8 cellular contexts compared by ENCODE assay signal in the genomic region with DNA sequence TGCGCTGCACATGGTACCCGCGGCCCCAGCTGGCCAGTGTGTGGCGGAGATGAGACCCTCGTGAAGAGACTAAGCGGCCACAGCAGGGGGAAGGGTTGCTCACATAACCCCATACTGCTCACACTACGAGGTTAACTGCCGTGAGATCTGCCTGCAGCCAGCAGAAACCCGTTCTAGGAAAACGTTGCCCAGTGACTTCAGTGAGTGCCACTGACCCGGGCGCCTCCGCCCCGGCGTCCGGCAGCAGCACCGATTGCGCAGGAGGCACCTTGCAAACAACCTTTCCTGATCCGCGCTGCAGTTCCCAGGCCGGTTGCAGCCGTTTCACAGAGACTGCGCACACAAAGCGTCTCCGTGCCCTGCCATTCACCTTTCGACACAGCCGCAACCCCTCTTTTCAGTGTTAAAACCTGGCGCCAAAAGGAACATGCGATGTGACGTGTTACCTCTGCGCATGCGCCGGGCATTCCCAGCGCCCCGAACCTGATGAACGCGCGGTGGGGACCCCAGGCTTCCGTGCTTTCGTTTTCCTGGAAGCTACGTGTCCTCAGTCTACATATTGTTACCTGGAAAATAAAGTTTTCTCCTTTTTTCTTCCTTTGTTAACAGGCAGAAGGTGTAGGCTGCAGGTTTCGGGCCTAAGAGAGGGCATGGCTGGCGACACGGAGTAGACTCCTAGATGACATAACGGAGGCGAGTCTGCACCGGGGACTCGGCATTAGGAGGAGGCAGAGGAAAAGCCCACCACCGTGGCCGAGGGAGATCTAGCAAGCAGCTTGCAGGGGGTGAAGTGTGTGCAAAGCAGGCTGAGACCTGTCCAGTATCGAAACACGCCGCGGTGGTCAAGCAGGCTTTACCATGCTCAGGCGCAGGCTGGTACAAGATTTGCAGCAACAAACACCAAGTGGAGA. TPM values are rescaled to one million over a fixed set of nuclear protein-coding genes. Genes with fewer than 3 reads are reported as not detected.
DNase-seq lines count a peak whose midpoint lies in the region; FAIRE-seq and TF ChIP-seq lines count a peak whose summit lies in the region.

No MANE protein-coding gene starts in this region.

- H2AK5ac ChIP-seq in neuronal stem cell (ENCODE audit: low read depth, low read length): peak overlapping the region; percentile 88

- peak overlapping the region; percentile 33 to 65 for H3K4me3 ChIP-seq in CD4-positive, alpha-beta memory T cell (ENCODE audit: low read length in 2 of 2)
- H3K4me3 ChIP-seq in foreskin fibroblast (ENCODE audit: low read depth in 1 of 2, low read length in 2 of 2): peak overlapping the region; percentile 51 to 54
- H3K4me3 ChIP-seq in neuronal stem cell (ENCODE audit: low read length in 2 of 2): peak overlapping the region; percentile 50 to 77

- H3K9me3 Mint-ChIP-seq in CD4-positive, alpha-beta memory T cell: no peaks in the 10 kb centered on the region
- no peaks in the 10 kb centered on the region for H3K9me3 Mint-ChIP-seq in activated T-helper 2 cell treated with anti-CD3 and anti-CD28 coated beads, Interferon-gamma antibody, Interleukin-2, Interleukin-4, amounts not matched to agents 10 μg/mL and 5 μg/mL and 100 μg/mL, durations not matched to agents 14 hours and 24 hours and 36 hours

- H4K91ac ChIP-seq in neuronal stem cell (ENCODE audit: low read depth, low read length, poor library complexity): peak overlapping the region; percentile 97

- peak overlapping the region; percentile 78 for H3K4me2 ChIP-seq in neuronal stem cell (ENCODE audit: insufficient read depth, low read length, poor library complexity, severe bottlenecking)

- no peak for FAIRE-seq in RCC 7860 (lab: Jason Lieb, UNC)

- peaks cover 26% of the 10 kb centered on the region for H3K4me1 ChIP-seq in CD4-positive, alpha-beta memory T cell (ENCODE audit: insufficient read depth, low read length)
- H3K4me1 ChIP-seq in neuronal stem cell (ENCODE audit: control insufficient read depth in 2 of 2, insufficient read depth in 1 of 2, low read depth in 1 of 2, low read length in 2 of 2): peaks cover 2 to 16% of the 10 kb centered on the region in 2 donors

- TF ChIP-seq CTCF in GM20000 (IDR thresholded peaks at IDR 0.05; ENCODE audit: extremely low read depth, missing control alignments) (no peak), foreskin fibroblast (IDR thresholded peaks at IDR 0.05; ENCODE audit: low read depth, low read length) (no peak)

- intact Hi-C loops in CD4-positive, alpha-beta memory T cell (cut with micrococcal nuclease): loop anchor here (1.0 to 2.0 kb wide), 2 partner anchors 9 to 37 kb away; a partner anchor contains a TSS
- intact Hi-C loops in activated T-helper 2 cell treated with anti-CD3 and anti-CD28 coated beads, Interferon-gamma antibody, Interleukin-2, Interleukin-4, amounts not matched to agents 10 μg/mL and 5 μg/mL and 100 μg/mL, durations not matched to agents 14 hours and 24 hours and 36 hours (cut with micrococcal nuclease): loop anchor here (1.0 kb wide), 2 partner anchors 9 to 37 kb away; a partner anchor contains a TSS

- no peaks in the 10 kb centered on the region for H3K27me3 ChIP-seq in CD4-positive, alpha-beta memory T cell (ENCODE audit: insufficient read depth, low read length)
- H3K27me3 ChIP-seq in neuronal stem cell (ENCODE audit: control insufficient read depth in 3 of 3, insufficient read depth in 3 of 3, low read depth in 1 of 3, low read length in 3 of 3): no peaks in the 10 kb centered on the region

- peak; percentile 73 to 87 (median 80) for DNase-seq in CD4-positive, alpha-beta memory T cell
- DNase-seq in GM20000 (ENCODE audit: low spot score): peak; percentile 87
- DNase-seq in HUDEP-2 (lab: John Stamatoyannopoulos, UW; ENCODE audit: unreplicated experiment in 76 of 76): peak in 74 of 76 experiments; percentile 36 to 98 (median 76)
- DNase-seq in RCC 7860 (ENCODE audit: low spot score): peak; percentile 43
- DNase-seq in activated T-helper 2 cell treated with anti-CD3 and anti-CD28 coated beads, Interferon-gamma antibody, Interleukin-2, Interleukin-4, amounts not matched to agents 10 μg/mL and 5 μg/mL and 100 μg/mL, durations not matched to agents 14 hours and 24 hours and 36 hours (ENCODE audit: low spot score): peak; percentile 87
- DNase-seq in foreskin fibroblast: peak; percentile 47 to 72
- peak; percentile 64 for DNase-seq in neuronal stem cell (ENCODE audit: low spot score)
- peak; percentile 80 for DNase-seq in superior temporal gyrus (ENCODE audit: extremely low spot score)

- H3K18ac ChIP-seq in neuronal stem cell (ENCODE audit: low read length): peak overlapping the region; percentile 96

- H3K9me3 ChIP-seq in CD4-positive, alpha-beta memory T cell (ENCODE audit: control insufficient read depth in 1 of 2, low read length in 2 of 2): no peaks in the 10 kb centered on the region
- H3K9me3 ChIP-seq in neuronal stem cell (replicated peaks in 1 of 2; ENCODE audit: control insufficient read depth in 2 of 2, insufficient read depth in 1 of 2, low read depth in 1 of 2, low read length in 2 of 2): no peaks in the 10 kb centered on the region

- peaks cover 26 to 51% (median 35%) of the 10 kb centered on the region in 4 donors for H3K4me1 Mint-ChIP-seq in CD4-positive, alpha-beta memory T cell
- peaks cover 40% of the 10 kb centered on the region for H3K4me1 Mint-ChIP-seq in activated T-helper 2 cell treated with anti-CD3 and anti-CD28 coated beads, Interferon-gamma antibody, Interleukin-2, Interleukin-4, amounts not matched to agents 10 μg/mL and 5 μg/mL and 100 μg/mL, durations not matched to agents 14 hours and 24 hours and 36 hours (ENCODE audit: low read depth)

- WGBS in neuronal stem cell (ENCODE audit: extremely low coverage in 2 of 2, insufficient read length in 2 of 2, insufficient replicate concordance in 1 of 2), 2 donors: no CpG with 5 or more reads among the region's 55 CpGs

- H3K4ac ChIP-seq in neuronal stem cell (ENCODE audit: low read length): peak overlapping the region; percentile 29

- CTCF ChIA-PET in CD4-positive, alpha-beta memory T cell (lab: Charles Lee; ENCODE audit: partially characterized antibody): no interaction called here

- H2AFZ ChIP-seq in neuronal stem cell (ENCODE audit: low read length): peak overlapping the region; percentile 90

- POLR2A ChIA-PET in CD4-positive, alpha-beta memory T cell (lab: Charles Lee; ENCODE audit: partially characterized antibody): interaction anchor here (1.0 to 3.5 kb wide), 2 partner anchors 9 kb away, joined by 3 to 32 read pairs; a partner anchor contains a TSS

- H2BK12ac ChIP-seq in neuronal stem cell (ENCODE audit: low read length): peak overlapping the region; percentile 86

- peak overlapping the region; percentile 92 for H3K23ac ChIP-seq in neuronal stem cell (ENCODE audit: low read depth, low read length, poor library complexity)

- H2BK15ac ChIP-seq in neuronal stem cell (ENCODE audit: low read length): peak overlapping the region; percentile 72

- peak overlapping the region; percentile 94 for H2BK5ac ChIP-seq in neuronal stem cell (ENCODE audit: low read length)

- H3K27ac Mint-ChIP-seq in CD4-positive, alpha-beta memory T cell: peak overlapping the region; percentile 84 to 97 (median 92)
- H3K27ac Mint-ChIP-seq in activated T-helper 2 cell treated with anti-CD3 and anti-CD28 coated beads, Interferon-gamma antibody, Interleukin-2, Interleukin-4, amounts not matched to agents 10 μg/mL and 5 μg/mL and 100 μg/mL, durations not matched to agents 14 hours and 24 hours and 36 hours: peak overlapping the region; percentile 99

- no peaks in the 10 kb centered on the region for H3K79me1 ChIP-seq in neuronal stem cell (ENCODE audit: low read depth, low read length)

- H3K4me3 Mint-ChIP-seq in CD4-positive, alpha-beta memory T cell: peak overlapping the region; percentile 87 to 95 (median 90)
- H3K4me3 Mint-ChIP-seq in activated T-helper 2 cell treated with anti-CD3 and anti-CD28 coated beads, Interferon-gamma antibody, Interleukin-2, Interleukin-4, amounts not matched to agents 10 μg/mL and 5 μg/mL and 100 μg/mL, durations not matched to agents 14 hours and 24 hours and 36 hours (ENCODE audit: low read depth): peak overlapping the region; percentile 93

- peak overlapping the region; percentile 90 for H2BK120ac ChIP-seq in neuronal stem cell (ENCODE audit: low read depth, low read length)

- H3K14ac ChIP-seq in neuronal stem cell (ENCODE audit: low read length): peak overlapping the region; percentile 76

- H3K36me3 ChIP-seq in CD4-positive, alpha-beta memory T cell (ENCODE audit: insufficient read depth, low read length): peaks cover 3% of the 10 kb centered on the region
- H3K36me3 ChIP-seq in neuronal stem cell (replicated peaks in 1 of 2; ENCODE audit: control insufficient read depth in 2 of 2, insufficient read depth in 2 of 2, low read length in 2 of 2): peaks cover 0 to 23% of the 10 kb centered on the region in 2 donors

- H3K9ac ChIP-seq in neuronal stem cell (ENCODE audit: low read depth, low read length, poor library complexity): peak overlapping the region; percentile 95

- no peaks in the 10 kb centered on the region for H3K27me3 Mint-ChIP-seq in CD4-positive, alpha-beta memory T cell
- no peaks in the 10 kb centered on the region for H3K27me3 Mint-ChIP-seq in activated T-helper 2 cell treated with anti-CD3 and anti-CD28 coated beads, Interferon-gamma antibody, Interleukin-2, Interleukin-4, amounts not matched to agents 10 μg/mL and 5 μg/mL and 100 μg/mL, durations not matched to agents 14 hours and 24 hours and 36 hours (ENCODE audit: low read depth)

- H3K27ac ChIP-seq in CD4-positive, alpha-beta memory T cell (ENCODE audit: low read depth, low read length): peak overlapping the region; percentile 74
- H3K27ac ChIP-seq in neuronal stem cell (replicated peaks; ENCODE audit: low read length): peak overlapping the region; percentile 98

- H4K8ac ChIP-seq in neuronal stem cell (ENCODE audit: low read depth, low read length): peak overlapping the region; percentile 76

- peaks cover 0 to 14% of the 10 kb centered on the region in 2 donors for H3K36me3 Mint-ChIP-seq in CD4-positive, alpha-beta memory T cell
- H3K36me3 Mint-ChIP-seq in activated T-helper 2 cell treated with anti-CD3 and anti-CD28 coated beads, Interferon-gamma antibody, Interleukin-2, Interleukin-4, amounts not matched to agents 10 μg/mL and 5 μg/mL and 100 μg/mL, durations not matched to agents 14 hours and 24 hours and 36 hours (ENCODE audit: low read depth): peaks cover 48% of the 10 kb centered on the region

RNA-seq across cellular contexts. Expression of a gene that starts 8.9 kb away (rescaled TPM):
- 10 to 100 TPM; 76.0 to 79.7 TPM for total RNA-seq in CD4-positive, alpha-beta memory T cell
- polyA plus RNA-seq in CD4-positive, alpha-beta memory T cell: 100 to 1,000 TPM in 1 of 2 donors, 10 to 100 TPM in 1; 81.9 to 105 TPM
- total RNA-seq in activated T-helper 2 cell treated with anti-CD3 and anti-CD28 coated beads, Interferon-gamma antibody, Interleukin-2, Interleukin-4, amounts not matched to agents 10 μg/mL and 5 μg/mL and 100 μg/mL, durations not matched to agents 14 hours and 24 hours and 36 hours: 58.0 and 59.4 TPM in 2 replicates
- polyA plus RNA-seq in neuronal stem cell (2013, experiment 1 of 2): 31.0 TPM
- 30.0 TPM for polyA plus RNA-seq in neuronal stem cell (2013, experiment 2 of 2)

Comparison
In these comparisons a context has a peak if more than half of its experiments do, and no peak if none do; other contexts are left out.
1. Peak in every context shown above with its lines: DNase-seq, H3K4me3 ChIP-seq and H3K27ac ChIP-seq.